ENCODE assay signal across 8 cellular contexts in the genomic region with DNA sequence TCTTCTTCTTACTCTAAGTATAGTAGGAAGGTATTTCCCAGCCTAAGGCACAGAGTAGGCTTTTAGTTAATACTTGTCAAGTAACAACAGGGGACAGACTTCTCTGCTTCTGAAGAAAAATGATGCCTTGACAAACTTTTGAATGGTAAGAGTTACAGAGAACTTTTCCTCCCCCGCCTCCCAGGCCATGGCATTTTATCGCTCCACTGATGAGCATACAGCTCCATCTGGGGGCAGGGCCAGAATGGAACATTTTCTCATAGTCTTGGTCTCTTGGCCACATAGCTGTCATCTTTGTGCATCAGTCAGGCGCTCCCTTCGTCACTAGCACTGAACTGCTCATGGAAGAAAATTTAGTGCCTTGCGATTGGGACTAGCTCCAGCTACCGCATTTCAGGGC.
A peak's percentile ranks its signal among the peaks of the same experiment; 100 is the strongest.
DNase-seq lines count a peak whose midpoint lies in the region; ATAC-seq and TF ChIP-seq lines count a peak whose summit lies in the region.

No MANE protein-coding gene starts in this region.

- no peaks in the 10 kb centered on the region for H3K27me3 ChIP-seq in aorta (ENCODE audit: control insufficient read depth in 1 of 2, insufficient read depth in 2 of 2, low read length in 1 of 2)

- TF ChIP-seq POLR2A in NB4 (IDR thresholded peaks at IDR 0.05; ENCODE audit: extremely low read depth, insufficient read length) (no peak), lower leg skin (IDR thresholded peaks at IDR 0.05) (no peak)

- H3K4me3 Mint-ChIP-seq in activated CD4-positive, alpha-beta memory T cell treated with anti-CD3 and anti-CD28 coated beads for 36 hours: no peak overlapping the region
- H3K4me3 Mint-ChIP-seq in activated CD4-positive, alpha-beta memory T cell treated with anti-CD3 and anti-CD28 coated beads, Interleukin-2, amount 10 ng/mL, durations not matched to agents 7 days and 5 days: no peak overlapping the region

- CTCF ChIA-PET in activated CD4-positive, alpha-beta memory T cell treated with anti-CD3 and anti-CD28 coated beads for 36 hours (lab: Charles Lee): no interaction called here
- CTCF ChIA-PET in activated CD4-positive, alpha-beta memory T cell treated with anti-CD3 and anti-CD28 coated beads, Interleukin-2, amount 10 ng/mL, durations not matched to agents 7 days and 5 days (lab: Charles Lee): no interaction called here

- POLR2A ChIA-PET in activated CD4-positive, alpha-beta memory T cell treated with anti-CD3 and anti-CD28 coated beads for 36 hours (lab: Charles Lee): no interaction called here
- POLR2A ChIA-PET in activated CD4-positive, alpha-beta memory T cell treated with anti-CD3 and anti-CD28 coated beads, Interleukin-2, amount 10 ng/mL, durations not matched to agents 7 days and 5 days (lab: Charles Lee): no interaction called here

- no peaks in the 10 kb centered on the region for H3K36me3 ChIP-seq in aorta (ENCODE audit: control insufficient read depth in 1 of 2, insufficient read depth in 2 of 2, low read length in 1 of 2)

- H3K27ac ChIP-seq in aorta (ENCODE audit: low read depth in 1 of 2, low read length in 2 of 2): no peak overlapping the region

- H3K36me3 Mint-ChIP-seq in activated CD4-positive, alpha-beta memory T cell treated with anti-CD3 and anti-CD28 coated beads for 36 hours: no peaks in the 10 kb centered on the region
- no peaks in the 10 kb centered on the region for H3K36me3 Mint-ChIP-seq in activated CD4-positive, alpha-beta memory T cell treated with anti-CD3 and anti-CD28 coated beads, Interleukin-2, amount 10 ng/mL, durations not matched to agents 7 days and 5 days (ENCODE audit: low read depth)

- H3K4me3 ChIP-seq in NB4 (ENCODE audit: low read depth, low read length) (no peak overlapping the region), choroid plexus epithelial cell (ENCODE audit: low read depth, low read length) (no peak overlapping the region), lower leg skin (ENCODE audit: low read depth, poor library complexity, severe bottlenecking) (no peak overlapping the region), aorta (ENCODE audit: low read length in 2 of 2) (no peak overlapping the region)

- H3K27ac Mint-ChIP-seq in activated CD4-positive, alpha-beta memory T cell treated with anti-CD3 and anti-CD28 coated beads for 36 hours: no peak overlapping the region
- H3K27ac Mint-ChIP-seq in activated CD4-positive, alpha-beta memory T cell treated with anti-CD3 and anti-CD28 coated beads, Interleukin-2, amount 10 ng/mL, durations not matched to agents 7 days and 5 days: no peak overlapping the region

- no peaks in the 10 kb centered on the region for H3K9me3 Mint-ChIP-seq in activated CD4-positive, alpha-beta memory T cell treated with anti-CD3 and anti-CD28 coated beads for 36 hours
- no peaks in the 10 kb centered on the region for H3K9me3 Mint-ChIP-seq in activated CD4-positive, alpha-beta memory T cell treated with anti-CD3 and anti-CD28 coated beads, Interleukin-2, amount 10 ng/mL, durations not matched to agents 7 days and 5 days

- intact Hi-C loops in activated CD4-positive, alpha-beta memory T cell treated with anti-CD3 and anti-CD28 coated beads for 36 hours (cut with micrococcal nuclease): no loop called here
- intact Hi-C loops in lower leg skin (cut with DNase I; ENCODE audit: low total_unique reads) (no loop called here), aorta (cut with DNase I) (no loop called here)

- TF ChIP-seq CTCF in NB4 (IDR thresholded peaks at IDR 0.05; ENCODE audit: low read depth, low read length) (no peak), choroid plexus epithelial cell (conservative IDR thresholded peaks at IDR 0.05; ENCODE audit: low read depth, low read length) (peak; percentile 64), lower leg skin (IDR thresholded peaks at IDR 0.05) (no peak)

- H3K4me1 ChIP-seq in aorta (ENCODE audit: control insufficient read depth in 1 of 2, insufficient read depth in 2 of 2, low read length in 2 of 2): peaks cover 0 to 2% of the 10 kb centered on the region in 2 donors

- peak; percentile 20 for DNase-seq in activated CD4-positive, alpha-beta memory T cell treated with anti-CD3 and anti-CD28 coated beads for 36 hours
- DNase-seq in activated CD4-positive, alpha-beta memory T cell treated with anti-CD3 and anti-CD28 coated beads, Interleukin-2, amount 10 ng/mL, durations not matched to agents 7 days and 5 days: no peak
- DNase-seq in NB4 (ENCODE audit: low read depth) (peak; percentile 55), choroid plexus epithelial cell (ENCODE audit: low read depth) (peak; percentile 85), lower leg skin (ENCODE audit: low spot score in 2 of 2) (peak; percentile 41 to 83), aorta (peak in 1 of 2 donors; percentile 50), NCI-H774 (lab: John Stamatoyannopoulos, UW) (no peak)

- H3K9me3 ChIP-seq in aorta (ENCODE audit: control insufficient read depth, low read length): no peaks in the 10 kb centered on the region

- ATAC-seq in aorta (ENCODE audit: low FRiP score): peak; percentile 50
- ATAC-seq in GM19397 (IDR thresholded peaks at IDR 0.05; ENCODE audit: unreplicated experiment): no peak

- WGBS in lower leg skin, 2 donors: 66 to 86% methylated on average over 6 of the region's 6 CpGs
- 90% methylated on average over 6 of the region's 6 CpGs for WGBS in aorta, 2 donors

- no peaks in the 10 kb centered on the region for H3K4me1 Mint-ChIP-seq in activated CD4-positive, alpha-beta memory T cell treated with anti-CD3 and anti-CD28 coated beads for 36 hours (ENCODE audit: low read depth)
- H3K4me1 Mint-ChIP-seq in activated CD4-positive, alpha-beta memory T cell treated with anti-CD3 and anti-CD28 coated beads, Interleukin-2, amount 10 ng/mL, durations not matched to agents 7 days and 5 days: no peaks in the 10 kb centered on the region

- H3K27me3 Mint-ChIP-seq in activated CD4-positive, alpha-beta memory T cell treated with anti-CD3 and anti-CD28 coated beads for 36 hours: no peaks in the 10 kb centered on the region
- peaks cover 2% of the 10 kb centered on the region for H3K27me3 Mint-ChIP-seq in activated CD4-positive, alpha-beta memory T cell treated with anti-CD3 and anti-CD28 coated beads, Interleukin-2, amount 10 ng/mL, durations not matched to agents 7 days and 5 days

Comparison
In these comparisons a context has a peak if more than half of its experiments do, and no peak if none do; other contexts are left out.
1. DNase-seq: peak in activated CD4-positive, alpha-beta memory T cell treated with anti-CD3 and anti-CD28 coated beads for 36 hours (single experiment), NB4 (single experiment), choroid plexus epithelial cell (single experiment) and lower leg skin (2 of 2); none in activated CD4-positive, alpha-beta memory T cell treated with anti-CD3 and anti-CD28 coated beads, Interleukin-2, amount 10 ng/mL, durations not matched to agents 7 days and 5 days (single experiment) and NCI-H774 (single experiment).